ENCODE assay signal across 8 cellular contexts in genomic region chr1:150696590-150696989, GRCh38. TPM values are rescaled to one million over a fixed set of nuclear protein-coding genes. Genes with fewer than 3 reads are reported as not detected.
DNase-seq lines count a peak whose midpoint lies in the region; ATAC-seq, FAIRE-seq and TF ChIP-seq lines count a peak whose summit lies in the region.

No MANE protein-coding gene starts in this region.

- CTCF ChIA-PET in activated CD8-positive, alpha-beta memory T cell treated with anti-CD3 and anti-CD28 coated beads, Interleukin-2, amount 10 ng/mL, durations not matched to agents 7 days and 5 days (lab: Charles Lee) = interaction anchor here (0.8 to 1.5 kb wide), 8 partner anchors 13 to 375 kb away, joined by 3 to 7 read pairs (median 3); partner anchors contain the start of genes ENSA and MINDY1

- no peaks in the 10 kb centered on the region for H3K9me3 Mint-ChIP-seq in activated CD8-positive, alpha-beta memory T cell treated with anti-CD3 and anti-CD28 coated beads, Interleukin-2, amount 10 ng/mL, durations not matched to agents 7 days and 5 days (ENCODE audit: low read depth)

- no peak for ATAC-seq in activated CD8-positive, alpha-beta memory T cell treated with anti-CD3 and anti-CD28 coated beads, Interleukin-2, amount 10 ng/mL, durations not matched to agents 7 days and 5 days
- no peak for ATAC-seq in GM18867 (IDR thresholded peaks at IDR 0.05; ENCODE audit: unreplicated experiment)
- no peak for ATAC-seq in HG03439 (IDR thresholded peaks at IDR 0.05; ENCODE audit: unreplicated experiment)

- peak overlapping the region; percentile 48 for H2AFZ ChIP-seq in hepatocyte

- no peak for DNase-seq in activated CD8-positive, alpha-beta memory T cell treated with anti-CD3 and anti-CD28 coated beads, Interleukin-2, amount 10 ng/mL, durations not matched to agents 7 days and 5 days
- DNase-seq in activated CD8-positive, alpha-beta memory T cell treated with anti-CD3 and anti-CD28 coated beads, Interleukin-2, amount 50 U/mL, for 4 hours = no peak
- peak; percentile 4 for DNase-seq in hepatocyte (ENCODE audit: low spot score)
- peak; percentile 42 for DNase-seq in small intestine
- no peak for DNase-seq in ureter (ENCODE audit: low spot score)

- no peak for FAIRE-seq in small intestine (lab: Jason Lieb, UNC)

- H3K36me3 ChIP-seq in hepatocyte (replicated peaks; ENCODE audit: insufficient read depth, low read depth) (no peaks in the 10 kb centered on the region), small intestine (ENCODE audit: control insufficient read depth in 2 of 2, insufficient read depth in 2 of 2, low read length in 2 of 2) (peaks cover 3 to 8% of the 10 kb centered on the region in 2 donors)

- peaks cover 25% of the 10 kb centered on the region for H3K79me2 ChIP-seq in hepatocyte

- H3K9me2 ChIP-seq in hepatocyte (replicated peaks; ENCODE audit: insufficient read depth) = no peaks in the 10 kb centered on the region

- H3K27me3 ChIP-seq in hepatocyte (no peaks in the 10 kb centered on the region), small intestine (ENCODE audit: control insufficient read depth in 2 of 2, insufficient read depth in 2 of 2, low read length in 2 of 2) (no peaks in the 10 kb centered on the region)

- H3K27ac ChIP-seq in hepatocyte (peak overlapping the region; percentile 29), small intestine (ENCODE audit: low read depth in 1 of 2, low read length in 1 of 2) (peak overlapping the region; percentile 48 to 87)

- H3K4me3 ChIP-seq in WI38 (ENCODE audit: low read depth, low read length) = peak overlapping the region; percentile 73
- peak overlapping the region; percentile 38 for H3K4me3 ChIP-seq in hepatocyte
- H3K4me3 ChIP-seq in small intestine (ENCODE audit: low read depth in 1 of 2, low read length in 2 of 2) = peak overlapping the region; percentile 58 to 70

- H3K4me1 ChIP-seq in hepatocyte (ENCODE audit: insufficient read depth) (no peaks in the 10 kb centered on the region), small intestine (ENCODE audit: control insufficient read depth in 2 of 2, insufficient read depth in 1 of 2, low read depth in 1 of 2, low read length in 1 of 2) (no peaks in the 10 kb centered on the region)

- peaks cover 23% of the 10 kb centered on the region for H3K4me1 Mint-ChIP-seq in activated CD8-positive, alpha-beta memory T cell treated with anti-CD3 and anti-CD28 coated beads, Interleukin-2, amount 10 ng/mL, durations not matched to agents 7 days and 5 days

- H3K9me3 ChIP-seq in hepatocyte (ENCODE audit: low read depth) (no peaks in the 10 kb centered on the region), small intestine (ENCODE audit: control insufficient read depth, low read depth) (no peaks in the 10 kb centered on the region)

- H4K20me1 ChIP-seq in hepatocyte (ENCODE audit: insufficient read depth, poor library complexity, severe bottlenecking) = no peaks in the 10 kb centered on the region

- peak overlapping the region; percentile 97 for H3K4me3 Mint-ChIP-seq in activated CD8-positive, alpha-beta memory T cell treated with anti-CD3 and anti-CD28 coated beads, Interleukin-2, amount 10 ng/mL, durations not matched to agents 7 days and 5 days

- peak overlapping the region; percentile 83 for H3K4me2 ChIP-seq in hepatocyte

- no peak for TF ChIP-seq CTCF in WI38 (IDR thresholded peaks at IDR 0.05; ENCODE audit: low read depth, low read length)
- TF ChIP-seq CTCF in hepatocyte (IDR thresholded peaks at IDR 0.05; ENCODE audit: poor library complexity) = no peak

- WGBS in hepatocyte (ENCODE audit: low lambda C conversion rate, missing lambda C conversion rate) = 1% methylated on average over 6 of the region's 6 CpGs
- WGBS in small intestine, 3 donors = 0 to 2% (median 0%) methylated on average over 6 of the region's 6 CpGs

- peak overlapping the region; percentile 85 for H3K27ac Mint-ChIP-seq in activated CD8-positive, alpha-beta memory T cell treated with anti-CD3 and anti-CD28 coated beads, Interleukin-2, amount 10 ng/mL, durations not matched to agents 7 days and 5 days

- peaks cover 5% of the 10 kb centered on the region for H3K27me3 Mint-ChIP-seq in activated CD8-positive, alpha-beta memory T cell treated with anti-CD3 and anti-CD28 coated beads, Interleukin-2, amount 10 ng/mL, durations not matched to agents 7 days and 5 days

- H3K36me3 Mint-ChIP-seq in activated CD8-positive, alpha-beta memory T cell treated with anti-CD3 and anti-CD28 coated beads, Interleukin-2, amount 10 ng/mL, durations not matched to agents 7 days and 5 days = peaks cover 14% of the 10 kb centered on the region

RNA-seq across cellular contexts. Expression of gene GOLPH3L, which starts 0.4 kb away (rescaled TPM):
- 10 to 100 TPM; 20.7 to 22.6 TPM for total RNA-seq in activated CD8-positive, alpha-beta memory T cell treated with anti-CD3 and anti-CD28 coated beads, Interleukin-2, amount 10 ng/mL, durations not matched to agents 7 days and 5 days
- 20.8 and 36.7 TPM in 2 replicates for total RNA-seq in hepatocyte
- 15.5 and 21.8 TPM in 2 replicates for polyA plus RNA-seq in hepatocyte
- polyA plus RNA-seq in small intestine = 10 to 100 TPM; 15.4 to 26.2 (median 19.0) TPM
- total RNA-seq in ureter = 52.6 TPM

RNA-seq across cellular contexts. Expression of gene HORMAD1, which starts 24.1 kb away (rescaled TPM):
- under 1 TPM in 1 of 2 experiments, not detected in 1; 0.26 TPM for total RNA-seq in activated CD8-positive, alpha-beta memory T cell treated with anti-CD3 and anti-CD28 coated beads, Interleukin-2, amount 10 ng/mL, durations not matched to agents 7 days and 5 days
- total RNA-seq in hepatocyte (0.50 TPM in 1 of 2 replicates, not detected in the other), ureter (0.21 TPM)
- polyA plus RNA-seq in hepatocyte (not detected in 2 replicates), small intestine (under 1 TPM in 1 of 3 donors, not detected in 2; 0.07 TPM)

Comparison
In these comparisons a context has a peak if more than half of its experiments do, and no peak if none do; other contexts are left out.
1. DNase-seq: peak in hepatocyte (single experiment) and small intestine (single experiment); none in activated CD8-positive, alpha-beta memory T cell treated with anti-CD3 and anti-CD28 coated beads, Interleukin-2, amount 10 ng/mL, durations not matched to agents 7 days and 5 days (single experiment), activated CD8-positive, alpha-beta memory T cell treated with anti-CD3 and anti-CD28 coated beads, Interleukin-2, amount 50 U/mL, for 4 hours (single experiment) and ureter (single experiment).
2. Peak in every context shown above with its lines, with median percentiles within 50 percentile points of each other: H3K4me3 ChIP-seq.